8 cellular contexts compared by ENCODE assay signal in the genomic region with DNA sequence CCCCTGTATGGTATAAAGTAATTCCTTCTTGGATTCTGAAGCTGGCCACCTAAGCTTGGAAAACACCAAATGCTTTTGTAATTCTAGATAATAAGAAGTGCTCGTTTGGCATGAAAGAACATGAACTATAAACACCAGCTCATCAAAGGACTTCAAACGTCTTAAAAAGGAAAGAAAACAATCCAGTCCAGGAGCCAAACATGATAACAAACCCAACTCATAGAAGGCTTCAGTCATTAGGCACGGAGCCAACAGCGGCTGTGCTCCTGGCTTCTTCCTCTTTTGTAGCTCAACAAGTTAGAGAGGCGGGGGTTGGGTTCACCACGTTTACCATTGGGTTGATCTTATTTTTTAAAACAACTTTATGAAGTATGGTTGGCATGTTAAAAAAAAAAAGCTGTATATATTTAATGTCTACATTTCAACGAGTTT. TPM values are rescaled to one million over a fixed set of nuclear protein-coding genes. Genes with fewer than 3 reads are reported as not detected.
DNase-seq lines count a peak whose midpoint lies in the region; ATAC-seq and TF ChIP-seq lines count a peak whose summit lies in the region.

No MANE protein-coding gene starts in this region.

- no peak overlapping the region for H3K4me3 ChIP-seq in kidney epithelial cell (ENCODE audit: low read depth, low read length)
- no peak overlapping the region for H3K4me3 ChIP-seq in neural progenitor cell

- H3K27me3 Mint-ChIP-seq in activated naive CD8-positive, alpha-beta T cell treated with anti-CD3 and anti-CD28 coated beads, Interleukin-2, amount 10 ng/mL, durations not matched to agents 7 days and 5 days = peaks cover 4% of the 10 kb centered on the region
- H3K27me3 Mint-ChIP-seq in neural progenitor cell (ENCODE audit: insufficient read depth, low read depth) = peaks cover 11% of the 10 kb centered on the region
- H3K27me3 Mint-ChIP-seq in progenitor cell of endocrine pancreas = peaks cover 12% of the 10 kb centered on the region

- no peaks in the 10 kb centered on the region for H3K4me1 ChIP-seq in neural progenitor cell

- peaks cover 37% of the 10 kb centered on the region for H3K4me1 Mint-ChIP-seq in activated naive CD8-positive, alpha-beta T cell treated with anti-CD3 and anti-CD28 coated beads, Interleukin-2, amount 10 ng/mL, durations not matched to agents 7 days and 5 days
- peaks cover 41% of the 10 kb centered on the region for H3K4me1 Mint-ChIP-seq in neural progenitor cell
- H3K4me1 Mint-ChIP-seq in progenitor cell of endocrine pancreas (ENCODE audit: low read depth) = peaks cover 23% of the 10 kb centered on the region

- DNase-seq in ACHN = peak; percentile 6
- peak; percentile 84 to 88 for DNase-seq in NOMO-1 (lab: John Stamatoyannopoulos, UW; ENCODE audit: unreplicated experiment in 2 of 2)
- no peak for DNase-seq in activated naive CD8-positive, alpha-beta T cell treated with anti-CD3 and anti-CD28 coated beads, Interleukin-2, amount 10 ng/mL, durations not matched to agents 7 days and 5 days
- DNase-seq in kidney epithelial cell (ENCODE audit: low read depth) = peak; percentile 65
- DNase-seq in superior temporal gyrus (ENCODE audit: extremely low spot score) = peak; percentile 47
- DNase-seq in neural progenitor cell (ENCODE audit: low spot score) = no peak
- no peak for DNase-seq in progenitor cell of endocrine pancreas (ENCODE audit: low spot score, unreplicated experiment)

- no peak overlapping the region for H3K27ac ChIP-seq in neural progenitor cell

- in situ Hi-C loops in ACHN (cut with HindIII; ENCODE audit: low pct_ligation_motif_present, low pct_unique_long_range_greater_than_20kb, low sequenced_read_pairs) = no loop called here

- no peak overlapping the region for H2AFZ ChIP-seq in neural progenitor cell (replicated peaks)

- H4K20me1 ChIP-seq in neural progenitor cell (ENCODE audit: low read depth) = no peaks in the 10 kb centered on the region

- ATAC-seq in GM18511 (IDR thresholded peaks at IDR 0.05; ENCODE audit: unreplicated experiment) = peak; percentile 27
- no peak for ATAC-seq in activated naive CD8-positive, alpha-beta T cell treated with anti-CD3 and anti-CD28 coated beads, Interleukin-2, amount 10 ng/mL, durations not matched to agents 7 days and 5 days (ENCODE audit: low read depth)

- H3K4me3 Mint-ChIP-seq in activated naive CD8-positive, alpha-beta T cell treated with anti-CD3 and anti-CD28 coated beads, Interleukin-2, amount 10 ng/mL, durations not matched to agents 7 days and 5 days = peak overlapping the region; percentile 80
- H3K4me3 Mint-ChIP-seq in neural progenitor cell = no peak overlapping the region
- no peak overlapping the region for H3K4me3 Mint-ChIP-seq in progenitor cell of endocrine pancreas (ENCODE audit: low read depth)

- H3K9ac ChIP-seq in neural progenitor cell = no peak overlapping the region

- POLR2A ChIA-PET in activated naive CD8-positive, alpha-beta T cell treated with anti-CD3 and anti-CD28 coated beads, Interleukin-2, amount 10 ng/mL, durations not matched to agents 7 days and 5 days (lab: Charles Lee) = interaction anchor here (1.1 to 2.7 kb wide), 5 partner anchors 24 to 77 kb away, joined by 3 to 14 read pairs (median 7); partner anchors contain the start of gene USP6NL

- peak overlapping the region; percentile 92 for H3K27ac Mint-ChIP-seq in activated naive CD8-positive, alpha-beta T cell treated with anti-CD3 and anti-CD28 coated beads, Interleukin-2, amount 10 ng/mL, durations not matched to agents 7 days and 5 days
- no peak overlapping the region for H3K27ac Mint-ChIP-seq in neural progenitor cell
- no peak overlapping the region for H3K27ac Mint-ChIP-seq in progenitor cell of endocrine pancreas

- no peaks in the 10 kb centered on the region for H3K36me3 Mint-ChIP-seq in activated naive CD8-positive, alpha-beta T cell treated with anti-CD3 and anti-CD28 coated beads, Interleukin-2, amount 10 ng/mL, durations not matched to agents 7 days and 5 days
- no peaks in the 10 kb centered on the region for H3K36me3 Mint-ChIP-seq in neural progenitor cell
- no peaks in the 10 kb centered on the region for H3K36me3 Mint-ChIP-seq in progenitor cell of endocrine pancreas (ENCODE audit: insufficient read depth)

- TF ChIP-seq CTCF in kidney epithelial cell (IDR thresholded peaks at IDR 0.05; ENCODE audit: insufficient read depth, low read length, poor library complexity, severe bottlenecking) (no peak), neural progenitor cell (IDR thresholded peaks at IDR 0.05) (no peak), progenitor cell of endocrine pancreas (IDR thresholded peaks at IDR 0.05; ENCODE audit: unreplicated experiment) (no peak)

- no peaks in the 10 kb centered on the region for H3F3A ChIP-seq in neural progenitor cell (ENCODE audit: low read depth)

- no peak overlapping the region for H3K4me2 ChIP-seq in neural progenitor cell

- no peaks in the 10 kb centered on the region for H3K27me3 ChIP-seq in kidney epithelial cell (ENCODE audit: control insufficient read depth, insufficient read depth, low read length)
- no peaks in the 10 kb centered on the region for H3K27me3 ChIP-seq in neural progenitor cell

- no peaks in the 10 kb centered on the region for H3K79me2 ChIP-seq in neural progenitor cell (ENCODE audit: low read depth)

- H3K9me3 Mint-ChIP-seq in activated naive CD8-positive, alpha-beta T cell treated with anti-CD3 and anti-CD28 coated beads, Interleukin-2, amount 10 ng/mL, durations not matched to agents 7 days and 5 days = no peaks in the 10 kb centered on the region
- H3K9me3 Mint-ChIP-seq in neural progenitor cell (no peaks in the 10 kb centered on the region), progenitor cell of endocrine pancreas (ENCODE audit: low read depth) (no peaks in the 10 kb centered on the region)

- H3K9me3 ChIP-seq in neural progenitor cell (ENCODE audit: low read depth) = no peaks in the 10 kb centered on the region

- H3K36me3 ChIP-seq in kidney epithelial cell (ENCODE audit: control insufficient read depth, insufficient read depth, low read length) (no peaks in the 10 kb centered on the region), neural progenitor cell (no peaks in the 10 kb centered on the region)

RNA-seq across cellular contexts. Expression of gene ECHDC3, which starts 56.4 kb away (rescaled TPM):
- 1 to 10 TPM; 1.2 to 1.6 TPM for total RNA-seq in activated naive CD8-positive, alpha-beta T cell treated with anti-CD3 and anti-CD28 coated beads, Interleukin-2, amount 10 ng/mL, durations not matched to agents 7 days and 5 days
- 31.6 and 35.1 TPM in 2 replicates for total RNA-seq in kidney epithelial cell
- 2.1 and 10.1 TPM in 2 replicates for total RNA-seq in neural progenitor cell (ENCODE audit: low replicate concordance)
- total RNA-seq in progenitor cell of endocrine pancreas = 2.3 and 2.4 TPM in 2 replicates

Comparison
In these comparisons a context has a peak if more than half of its experiments do, and no peak if none do; other contexts are left out.
1. DNase-seq: peak in ACHN (single experiment), NOMO-1 (2 of 2), kidney epithelial cell (single experiment) and superior temporal gyrus (single experiment); none in activated naive CD8-positive, alpha-beta T cell treated with anti-CD3 and anti-CD28 coated beads, Interleukin-2, amount 10 ng/mL, durations not matched to agents 7 days and 5 days (single experiment), neural progenitor cell (single experiment) and progenitor cell of endocrine pancreas (single experiment).